In the genomic region with DNA sequence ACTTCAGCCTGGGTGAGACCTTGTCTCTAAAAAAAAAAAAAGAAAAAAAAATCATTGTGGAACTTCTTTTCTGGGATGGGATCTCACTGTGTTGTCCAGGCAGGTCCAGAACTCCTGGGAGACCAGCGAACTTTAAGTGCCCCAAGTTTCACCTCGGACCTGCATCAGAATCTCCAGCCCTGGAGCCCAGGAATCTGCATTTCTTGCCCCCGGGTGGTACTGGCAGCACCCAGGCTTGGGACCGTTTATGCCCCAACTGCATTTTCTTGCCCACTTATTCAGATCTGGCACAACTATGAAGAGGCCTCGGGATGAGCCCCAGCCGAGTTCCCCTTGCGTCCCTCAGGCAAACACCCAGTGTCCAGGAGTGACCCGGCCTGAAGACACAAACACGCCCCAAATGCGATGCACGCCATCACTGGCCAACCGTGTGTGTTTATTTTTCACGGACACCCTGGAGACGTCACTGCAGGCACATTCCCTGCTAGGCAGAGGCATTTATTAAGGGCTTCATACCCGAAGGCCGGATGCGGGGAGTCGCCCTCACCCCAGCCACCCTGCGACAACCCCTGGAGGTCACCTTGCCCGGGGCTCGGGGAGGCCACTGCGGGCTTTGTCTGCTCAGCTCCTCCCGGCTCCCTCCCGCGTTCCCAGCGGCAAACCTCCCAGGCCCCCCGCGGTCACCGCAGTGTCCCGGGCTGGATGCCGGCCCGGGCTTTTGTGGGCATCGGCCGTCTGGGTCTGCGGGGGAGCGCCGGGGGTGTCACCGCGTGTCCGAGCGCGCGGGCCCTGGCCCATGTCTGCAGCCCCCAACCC, we compare ENCODE assay signal across 8 cellular contexts. TPM values are rescaled to one million over a fixed set of nuclear protein-coding genes. Genes with fewer than 3 reads are reported as not detected.
DNase-seq lines count a peak whose midpoint lies in the region; ATAC-seq lines count a peak whose summit lies in the region.

No MANE protein-coding gene starts in this region.

- H3K4me1 ChIP-seq in ES-I3 (ENCODE audit: insufficient read depth, low read length): peaks cover 11% of the 10 kb centered on the region
- H3K4me1 ChIP-seq in subcutaneous abdominal adipose tissue (ENCODE audit: control insufficient read depth in 5 of 5, insufficient read depth in 5 of 5, low read length in 5 of 5): peaks cover 0 to 16% (median 14%) of the 10 kb centered on the region in 5 donors

- H3K36me3 ChIP-seq in ES-I3 (ENCODE audit: insufficient read depth, low read length) (no peaks in the 10 kb centered on the region), subcutaneous abdominal adipose tissue (ENCODE audit: control insufficient read depth in 5 of 5, insufficient read depth in 5 of 5, low read length in 5 of 5) (no peaks in the 10 kb centered on the region)

- H3K27ac ChIP-seq in caudate nucleus (ENCODE audit: low read depth, low read length) (peak overlapping the region; percentile 78), subcutaneous abdominal adipose tissue (ENCODE audit: low read depth, low read length) (no peak overlapping the region)

- H3K4me3 ChIP-seq in subcutaneous abdominal adipose tissue (ENCODE audit: low read depth in 1 of 5, low read length in 5 of 5): peak overlapping the region; percentile 45 to 62 (median 57)

- peak overlapping the region; percentile 77 for H3K9ac ChIP-seq in ES-I3 (ENCODE audit: low read depth, low read length)
- H3K9ac ChIP-seq in subcutaneous abdominal adipose tissue (ENCODE audit: low read length in 5 of 5): no peak overlapping the region

- DNase-seq in NCI-H460 (ENCODE audit: extremely low read depth, low read depth) (peak; percentile 89), caudate nucleus (lab: John Stamatoyannopoulos, UW) (peak in 13 of 61 donors; percentile 15 to 56 (median 36)), kidney glomerular epithelial cell (lab: John Stamatoyannopoulos, UW) (peak; percentile 28)

- no peaks in the 10 kb centered on the region for H3K9me3 ChIP-seq in ES-I3 (ENCODE audit: control insufficient read depth, insufficient read depth, low read length)
- no peaks in the 10 kb centered on the region for H3K9me3 ChIP-seq in subcutaneous abdominal adipose tissue (ENCODE audit: control insufficient read depth in 5 of 5, low read length in 5 of 5)

- peaks cover 0 to 9% (median 0%) of the 10 kb centered on the region in 5 donors for H3K27me3 ChIP-seq in subcutaneous abdominal adipose tissue (ENCODE audit: control insufficient read depth in 5 of 5, insufficient read depth in 4 of 5, low read length in 5 of 5)

- ATAC-seq in HG03175 (IDR thresholded peaks at IDR 0.05; ENCODE audit: unreplicated experiment) (no peak), GM19023 (IDR thresholded peaks at IDR 0.05; ENCODE audit: unreplicated experiment) (no peak), HG02678 (IDR thresholded peaks at IDR 0.05; ENCODE audit: unreplicated experiment) (no peak)

RNA-seq across cellular contexts. Expression of a gene that starts 0.7 kb away (rescaled TPM):
- total RNA-seq in NCI-H460 (2014; rRNA removed; shearing (Covaris generic)): 29.1 and 34.1 TPM in 2 replicates
- 132 and 156 TPM in 2 replicates for polyA plus RNA-seq in NCI-H460 (2014; cell fraction: nucleus; rRNA removed)

RNA-seq across cellular contexts. Expression of a gene that starts 11.1 kb away (rescaled TPM):
- 22.6 and 32.5 TPM in 2 replicates for total RNA-seq in NCI-H460 (2014; rRNA removed; shearing (Covaris generic))
- polyA plus RNA-seq in NCI-H460 (2014; cell fraction: nucleus; rRNA removed): 288 and 297 TPM in 2 replicates

RNA-seq across cellular contexts. Expression of a gene that starts 45.8 kb away (rescaled TPM):
- total RNA-seq in NCI-H460 (2014; rRNA removed; shearing (Covaris generic)): 70.3 and 71.4 TPM in 2 replicates
- 284 and 305 TPM in 2 replicates for polyA plus RNA-seq in NCI-H460 (2014; cell fraction: nucleus; rRNA removed)
